Comparison of ENCODE assay signal across 28 cellular contexts in genomic region chr6:145396499-145396898, GRCh38.
A peak's percentile ranks its signal among the peaks of the same experiment; 100 is the strongest.
DNase-seq lines count a peak whose midpoint lies in the region; ATAC-seq, FAIRE-seq and TF ChIP-seq lines count a peak whose summit lies in the region.
"Had no signal": no experiment of that assay in that cellular context is flagged by ENCODE, and none has a peak within 500 bp of the region (broad histone marks: within the 10 kb centered on the region; RNA-seq: fewer than 3 reads in every experiment).

No MANE protein-coding gene starts in this region.

- H3K9me3 ChIP-seq in neural progenitor cell (ENCODE audit: low read depth) = no peaks in the 10 kb centered on the region
- H3K9me3 ChIP-seq: BE2C, BLaER1 had no signal

- no peaks in the 10 kb centered on the region for H3K36me3 ChIP-seq in neural progenitor cell
- H3K36me3 ChIP-seq: BE2C, BLaER1 had no signal

- H3K9me3 Mint-ChIP-seq in nephron progenitor cell = no peaks in the 10 kb centered on the region
- no peaks in the 10 kb centered on the region for H3K9me3 Mint-ChIP-seq in neural progenitor cell
- H3K9me3 Mint-ChIP-seq: CD4-positive, alpha-beta memory T cell had no signal

- FAIRE-seq in GM12891 (lab: Jason Lieb, UNC) (no peak), GM19239 (lab: Jason Lieb, UNC) (peak; percentile 49)
- FAIRE-seq: A204.1, GM12892, GM18507 had no signal

- H3K4me1 ChIP-seq in neural progenitor cell = peaks cover 10% of the 10 kb centered on the region
- H3K4me1 ChIP-seq: BE2C, BLaER1 had no signal

- H3K36me3 Mint-ChIP-seq in nephron progenitor cell (ENCODE audit: low read depth) (no peaks in the 10 kb centered on the region), neural progenitor cell (no peaks in the 10 kb centered on the region)
- H3K36me3 Mint-ChIP-seq: CD14-positive monocyte; CD4-positive, alpha-beta memory T cell; CD4-positive, CD25-positive, alpha-beta regulatory T cell; CD8-positive, alpha-beta memory T cell had no signal

- H3K4me2 ChIP-seq in neural progenitor cell = no peak overlapping the region
- H3K4me2 ChIP-seq: BLaER1 had no signal

- no peak for DNase-seq in GM12891 (ENCODE audit: insufficient read length, low spot score)
- no peak for DNase-seq in GM19239 (ENCODE audit: insufficient read length, low spot score)
- DNase-seq in nephron progenitor cell = no peak
- no peak for DNase-seq in neural progenitor cell (ENCODE audit: low spot score)
- no peak for DNase-seq in middle frontal gyrus (ENCODE audit: extremely low spot score, low spot score)
- DNase-seq: 8988T; ACHN; BE2C; C1 segment of cervical spinal cord; CD4-positive, alpha-beta memory T cell; CD4-positive, CD25-positive, alpha-beta regulatory T cell; CD8-positive, alpha-beta memory T cell; COR-L47; DMS 273 treated with DMSO at 0.1 percent for 48 hours; DMS153; DMS53; DMS79; DND-41; EL; GDM1 had no signal

- H3K27ac ChIP-seq in neural progenitor cell = no peak overlapping the region
- H3K27ac ChIP-seq: BLaER1 had no signal

- H3K27ac Mint-ChIP-seq in nephron progenitor cell (peak overlapping the region; percentile 23), neural progenitor cell (no peak overlapping the region)
- H3K27ac Mint-ChIP-seq: CD14-positive monocyte; CD4-positive, alpha-beta memory T cell; CD4-positive, CD25-positive, alpha-beta regulatory T cell; CD8-positive, alpha-beta memory T cell had no signal

- H3K27me3 Mint-ChIP-seq in nephron progenitor cell (ENCODE audit: low read depth, poor library complexity) (peaks cover 2% of the 10 kb centered on the region), neural progenitor cell (ENCODE audit: insufficient read depth, low read depth) (no peaks in the 10 kb centered on the region)
- H3K27me3 Mint-ChIP-seq: CD4-positive, CD25-positive, alpha-beta regulatory T cell had no signal

- TF ChIP-seq CTCF in nephron progenitor cell (IDR thresholded peaks at IDR 0.05) (no peak), neural progenitor cell (IDR thresholded peaks at IDR 0.05) (no peak)

- TF ChIP-seq POLR2A in GM12891 (IDR thresholded peaks at IDR 0.05; ENCODE audit: low read depth, low read length) = no peak

- no peak overlapping the region for H2AFZ ChIP-seq in neural progenitor cell (replicated peaks)

- ATAC-seq in GM18511 (IDR thresholded peaks at IDR 0.05; ENCODE audit: unreplicated experiment) (peak; percentile 46), GM21786 (IDR thresholded peaks at IDR 0.05; ENCODE audit: unreplicated experiment) (no peak), GM18870 (IDR thresholded peaks at IDR 0.05; ENCODE audit: unreplicated experiment) (no peak)

- no peaks in the 10 kb centered on the region for H3K4me1 Mint-ChIP-seq in nephron progenitor cell
- no peaks in the 10 kb centered on the region for H3K4me1 Mint-ChIP-seq in neural progenitor cell
- H3K4me1 Mint-ChIP-seq: CD14-positive monocyte; CD4-positive, alpha-beta memory T cell; CD4-positive, CD25-positive, alpha-beta regulatory T cell; CD8-positive, alpha-beta memory T cell had no signal

- H3K9ac ChIP-seq in neural progenitor cell = no peak overlapping the region
- H3K9ac ChIP-seq: BLaER1 had no signal

- H3K4me3 Mint-ChIP-seq in nephron progenitor cell (no peak overlapping the region), neural progenitor cell (no peak overlapping the region)
- H3K4me3 Mint-ChIP-seq: CD14-positive monocyte; CD4-positive, alpha-beta memory T cell; CD4-positive, CD25-positive, alpha-beta regulatory T cell; CD8-positive, alpha-beta memory T cell had no signal

- H3F3A ChIP-seq in neural progenitor cell (ENCODE audit: low read depth) = no peaks in the 10 kb centered on the region

- H3K79me2 ChIP-seq in neural progenitor cell (ENCODE audit: low read depth) = no peaks in the 10 kb centered on the region

- no peaks in the 10 kb centered on the region for H3K27me3 ChIP-seq in neural progenitor cell
- H3K27me3 ChIP-seq: BE2C, BLaER1 had no signal

- no peak overlapping the region for H3K4me3 ChIP-seq in neural progenitor cell
- H3K4me3 ChIP-seq: BLaER1 had no signal

- H4K20me1 ChIP-seq in neural progenitor cell (ENCODE audit: low read depth) = no peaks in the 10 kb centered on the region
- H4K20me1 ChIP-seq: BLaER1 had no signal

TF ChIP-seq in GM12891, 5 proteins besides CTCF, POLR2A, EP300 and RAD21:
- TF ChIP-seq POU2F2 (IDR thresholded peaks at IDR 0.05; ENCODE audit: low read depth, low read length) (no peak), SPI1 (IDR thresholded peaks at IDR 0.05; ENCODE audit: low read depth, low read length) (peak; percentile 69)
